In genomic region chr5:136446565-136446964, GRCh38 we compare ENCODE assay signal across 33 cellular contexts.
A peak's percentile ranks its signal among the peaks of the same experiment; 100 is the strongest.
DNase-seq lines count a peak whose midpoint lies in the region; ATAC-seq, FAIRE-seq and TF ChIP-seq lines count a peak whose summit lies in the region.
"Had no signal": no experiment of that assay in that cellular context is flagged by ENCODE, and none has a peak within 500 bp of the region (broad histone marks: within the 10 kb centered on the region; RNA-seq: fewer than 3 reads in every experiment).

No MANE protein-coding gene starts in this region.

- peak; percentile 19 to 51; a peak in 3 of 4 replicates for TF ChIP-seq RAD21 in H1 (IDR thresholded peaks at IDR 0.05 in 1 of 2, conservative IDR thresholded peaks at IDR 0.05 in 1 of 2; ENCODE audit: low read depth in 2 of 2, low read length in 2 of 2)

- H3K4me1 ChIP-seq in H1 (replicated peaks in 1 of 4; ENCODE audit: control insufficient read depth in 3 of 4, insufficient read depth in 4 of 4, low read length in 3 of 4), result peaks cover 0 to 2% (median 2%) of the 10 kb centered on the region in 4 experiments; a peak in 3 of 7 replicates
- no peaks in the 10 kb centered on the region for H3K4me1 ChIP-seq in prostate gland (replicated peaks)
- H3K4me1 ChIP-seq: BLaER1 treated with 17β-estradiol and CSF1 and Interleukin-3, amounts not matched to agents 10 nM and 100 nM; gastroesophageal sphincter; Peyer's patch; tibial nerve had no signal

- H3K36me3 ChIP-seq in H1 (ENCODE audit: control insufficient read depth in 2 of 4, insufficient read depth in 4 of 4, low read length in 3 of 4), result no peaks in the 10 kb centered on the region; a peak in 1 of 8 replicates
- no peaks in the 10 kb centered on the region for H3K36me3 ChIP-seq in prostate gland
- H3K36me3 ChIP-seq: BLaER1 treated with 17β-estradiol and CSF1 and Interleukin-3, amounts not matched to agents 10 nM and 100 nM; gastroesophageal sphincter; Peyer's patch; tibial nerve had no signal

- H3K23ac ChIP-seq in H1 (ENCODE audit: insufficient read length), result no peak overlapping the region

- H3K79me2 ChIP-seq in H1 (ENCODE audit: control insufficient read depth in 1 of 2, insufficient read depth in 2 of 2, low read length in 2 of 2), result no peaks in the 10 kb centered on the region
- H3K79me2 ChIP-seq: hepatocyte had no signal

- no peak overlapping the region for H3K14ac ChIP-seq in H1 (ENCODE audit: insufficient read length)

- H3K18ac ChIP-seq in H1 (ENCODE audit: extremely low read depth, low read length), result peak overlapping the region; percentile 48; the same call in 1 of the 2 replicates

- WGBS in H1 (ENCODE audit: extremely low coverage in 1 of 2, insufficient coverage in 1 of 2, insufficient read length in 1 of 2, insufficient replicate concordance in 2 of 2, low coverage in 1 of 2, low lambda C conversion rate in 2 of 2, missing lambda C conversion rate in 1 of 2), 2 experiments, result 94% methylated on average over 6 of the region's 6 CpGs; no CpG with 5 or more reads in 1 of the 2 experiments
- 90% methylated on average over 6 of the region's 6 CpGs for WGBS in prostate gland

- no peak overlapping the region for H2AFZ ChIP-seq in H1 (ENCODE audit: low read length)
- H2AFZ ChIP-seq: GM23248, hepatocyte had no signal

- H4K8ac ChIP-seq in H1 (ENCODE audit: extremely low read depth, insufficient read depth, low read length), result no peak overlapping the region

- no peak overlapping the region for H3K4me3 ChIP-seq in NB4 (ENCODE audit: low read depth, low read length)
- H3K4me3 ChIP-seq in H1 (ENCODE audit: extremely low read depth in 1 of 4, insufficient read depth in 2 of 4, low read depth in 3 of 4, low read length in 4 of 4), result no peak overlapping the region
- H3K4me3 ChIP-seq in prostate gland, result no peak overlapping the region
- H3K4me3 ChIP-seq: BLaER1 treated with 17β-estradiol and CSF1 and Interleukin-3, amounts not matched to agents 10 nM and 100 nM; gastroesophageal sphincter; GM23248; hepatocyte; lung; Peyer's patch; tibial nerve had no signal

- peak overlapping the region; percentile 75; the same call in 1 of the 2 replicates for H2BK5ac ChIP-seq in H1 (ENCODE audit: low read depth, low read length)

- H2AK5ac ChIP-seq in H1 (ENCODE audit: low read depth, low read length), result no peak overlapping the region

- ATAC-seq in HG03469 (IDR thresholded peaks at IDR 0.05; ENCODE audit: unreplicated experiment), result no peak
- ATAC-seq: gastroesophageal sphincter; left cardiac atrium; natural killer cell treated with Interleukin-12 subunit alpha and Interleukin-12 subunit beta and Interleukin-15 and Interleukin-18, amount 100 ng/mL, for 72 hours had no signal

- no peak overlapping the region for H3K4me2 ChIP-seq in H1 (ENCODE audit: insufficient read depth in 1 of 2, low read depth in 2 of 2, low read length in 2 of 2)
- H3K4me2 ChIP-seq: BLaER1 treated with 17β-estradiol and CSF1 and Interleukin-3, amounts not matched to agents 10 nM and 100 nM; hepatocyte had no signal

- no peaks in the 10 kb centered on the region for H3K23me2 ChIP-seq in H1 (ENCODE audit: low read depth, low read length)

- H3K27ac ChIP-seq in H1 (ENCODE audit: low read depth, low read length) (no peak overlapping the region), prostate gland (no peak overlapping the region)
- H3K27ac ChIP-seq: BLaER1 treated with 17β-estradiol and CSF1 and Interleukin-3, amounts not matched to agents 10 nM and 100 nM; gastroesophageal sphincter; GM23248; hepatocyte; HL-60; Peyer's patch; tibial nerve; VCaP had no signal

- TF ChIP-seq CTCF in GM12874 (IDR thresholded peaks at IDR 0.05; ENCODE audit: insufficient read depth, low read depth, low read length) (0 out of 2 replicates have a peak, but pooled peaks have one; percentile 6), NB4 (IDR thresholded peaks at IDR 0.05; ENCODE audit: low read depth, low read length) (peak; percentile 19), H1 (IDR thresholded peaks at IDR 0.05; ENCODE audit: control extremely low read depth in 1 of 3, insufficient read depth in 1 of 3, low read depth in 1 of 3, low read length in 3 of 3) (peak; percentile 37 to 49 (median 42)), prostate gland (IDR thresholded peaks at IDR 0.05) (no peak)

- peak overlapping the region; percentile 86; the same call in 1 of the 2 replicates for H2BK20ac ChIP-seq in H1 (ENCODE audit: low read length)

- FAIRE-seq in H1 (lab: Jason Lieb, UNC), result no peak
- FAIRE-seq: endothelial cell of umbilical vein had no signal

- H2BK15ac ChIP-seq in H1 (ENCODE audit: low read length), result peak overlapping the region; percentile 81; the same call in 1 of the 2 replicates

- H4K91ac ChIP-seq in H1 (replicated peaks; ENCODE audit: insufficient read length, low read length), result peak overlapping the region; percentile 74

- no peak overlapping the region for H4K5ac ChIP-seq in H1 (ENCODE audit: insufficient read length, low read depth, low read length)

- H4K20me1 ChIP-seq in H1 (replicated peaks in 1 of 2; ENCODE audit: control insufficient read depth in 1 of 2, insufficient read depth in 2 of 2, low read length in 2 of 2), result no peaks in the 10 kb centered on the region
- H4K20me1 ChIP-seq: BLaER1 treated with 17β-estradiol and CSF1 and Interleukin-3, amounts not matched to agents 10 nM and 100 nM had no signal

- in situ Hi-C loops in ACHN (cut with HindIII; ENCODE audit: low pct_ligation_motif_present, low pct_unique_long_range_greater_than_20kb, low sequenced_read_pairs), result no loop called here

- intact Hi-C loops in prostate gland (cut with DNase I), result no loop called here

- TF ChIP-seq POLR2A in NB4 (IDR thresholded peaks at IDR 0.05; ENCODE audit: extremely low read depth, insufficient read length) (no peak), H1 (IDR thresholded peaks at IDR 0.05; ENCODE audit: control extremely low read depth in 1 of 2, low read depth in 2 of 2, low read length in 2 of 2) (no peak), prostate gland (IDR thresholded peaks at IDR 0.05) (no peak)

- CTCF ChIA-PET in H1 (lab: Charles Lee; ENCODE audit: partially characterized antibody), result interaction anchor here (1.0 to 2.2 kb wide), 10 partner anchors 12 to 323 kb away, joined by 3 to 8 read pairs (median 4); no protein-coding TSS in a partner anchor
- CTCF ChIA-PET in HEK293T (lab: Yijun Ruan, JAX), result interaction anchor here (1.2 kb wide), 1 partner anchor 198 kb away, joined by 4 read pairs; no protein-coding TSS in a partner anchor

- H2BK12ac ChIP-seq in H1 (ENCODE audit: low read depth, low read length), result peak overlapping the region; percentile 68

- H3K27me3 ChIP-seq in H1 (replicated peaks in 1 of 4; ENCODE audit: control insufficient read depth in 3 of 4, extremely low read depth in 1 of 4, insufficient read depth in 3 of 4, low read length in 3 of 4) (no peaks in the 10 kb centered on the region), prostate gland (replicated peaks; ENCODE audit: insufficient read depth) (no peaks in the 10 kb centered on the region)
- H3K27me3 ChIP-seq: BLaER1 treated with 17β-estradiol and CSF1 and Interleukin-3, amounts not matched to agents 10 nM and 100 nM; hepatocyte; Peyer's patch; tibial nerve had no signal

- H3K56ac ChIP-seq in H1 (replicated peaks; ENCODE audit: insufficient read length, low read depth, low read length), result no peak overlapping the region

- peak; percentile 5 for DNase-seq in ACHN
- DNase-seq in NB4 (ENCODE audit: low read depth), result peak; percentile 7
- no peak for DNase-seq in H1 (ENCODE audit: low read depth in 1 of 2, low spot score in 2 of 2)
- DNase-seq in HEK293T (ENCODE audit: extremely low spot score), result no peak
- no peak for DNase-seq in prostate gland (ENCODE audit: low spot score)
- no peak for DNase-seq in activated CD8-positive, alpha-beta memory T cell treated with anti-CD3 and anti-CD28 coated beads, Interleukin-2, amount 50 U/mL, for 4 hours
- DNase-seq: activated CD4-positive, alpha-beta T cell treated with anti-CD3 and anti-CD28 coated beads, Interleukin-2, amount 10 ng/mL, durations not matched to agents 24 days and 14 days; activated gamma-delta T cell treated with Interleukin-2 at 50 U/mL for 16 hours; activated naive CD8-positive, alpha-beta T cell treated with anti-CD3 and anti-CD28 coated beads, Interleukin-2, amount 10 ng/mL, durations not matched to agents 7 days and 5 days; activated T-cell treated with anti-CD3 and anti-CD28 coated beads, Interleukin-2, amount 50 U/mL, for 48 hours; aorta; COR-L47; DMS79 treated with DMSO at 0.1 percent for 48 hours; GM23248; left cardiac atrium; NCI-H1105; NCI-H1930; Peyer's patch; SHP77; stimulated activated CD4-positive, alpha-beta T cell treated with anti-CD3 and anti-CD28 coated beads, Interleukin-4, amount 100 ng/mL, for 4 hours; SW 1271; T-helper 9 cell had no signal

- peaks cover 0 to 7% of the 10 kb centered on the region in 2 experiments; a peak in 1 of 4 replicates for H3K9me3 ChIP-seq in H1 (ENCODE audit: insufficient read depth in 2 of 2, low read depth in 1 of 2, low read length in 1 of 2)
- H3K9me3 ChIP-seq in prostate gland, result no peaks in the 10 kb centered on the region
- H3K9me3 ChIP-seq: Peyer's patch had no signal

- H3K4ac ChIP-seq in H1 (replicated peaks; ENCODE audit: insufficient read length, low read depth, low read length), result no peak overlapping the region

- TF ChIP-seq EP300 in H1 (IDR thresholded peaks at IDR 0.05; ENCODE audit: borderline replicate concordance in 1 of 2, low read depth in 2 of 2, low read length in 2 of 2), result no peak

- H2BK120ac ChIP-seq in H1 (replicated peaks; ENCODE audit: low read depth, low read length), result peak overlapping the region; percentile 43

- H3K9ac ChIP-seq in H1 (replicated peaks in 1 of 4; ENCODE audit: extremely low read depth in 1 of 4, low read depth in 3 of 4, low read length in 3 of 4), result no peak overlapping the region
- H3K9ac ChIP-seq: BLaER1 treated with 17β-estradiol and CSF1 and Interleukin-3, amounts not matched to agents 10 nM and 100 nM; GM23248 had no signal

- no peaks in the 10 kb centered on the region for H3K79me1 ChIP-seq in H1 (ENCODE audit: low read depth, low read length)

- POLR2A ChIA-PET in H1 (lab: Charles Lee; ENCODE audit: partially characterized antibody), result no interaction called here
- POLR2A ChIA-PET in HEK293T (lab: Yijun Ruan, JAX), result no interaction called here

TF ChIP-seq in H1, 55 proteins besides CTCF, POLR2A, EP300 and RAD21 (continues in another document):
- TF ChIP-seq NRF1 (IDR thresholded peaks at IDR 0.05; ENCODE audit: low read depth, low read length) (no peak), HDAC2 (IDR thresholded peaks at IDR 0.05; ENCODE audit: borderline replicate concordance in 1 of 2, low read depth in 2 of 2, low read length in 2 of 2) (no peak), JUN (IDR thresholded peaks at IDR 0.05; ENCODE audit: low read depth, low read length) (no peak), TCF12 (IDR thresholded peaks at IDR 0.05; ENCODE audit: low read depth, low read length) (no peak)

TF ChIP-seq in HEK293T, 16 proteins besides CTCF, POLR2A, EP300 and RAD21 (continues in another document):
- TF ChIP-seq NFRKB (IDR thresholded peaks at IDR 0.05) (no peak), ZNF384 (IDR thresholded peaks at IDR 0.05) (no peak)

Comparison
In these comparisons a context has a peak if more than half of its experiments do, and no peak if none do; other contexts are left out.
1. DNase-seq: peak in ACHN (single experiment) and NB4 (single experiment); none in H1 (0 of 2), HEK293T (single experiment), prostate gland (single experiment) and activated CD8-positive, alpha-beta memory T cell treated with anti-CD3 and anti-CD28 coated beads, Interleukin-2, amount 50 U/mL, for 4 hours (single experiment).
2. CTCF ChIP-seq: peak in GM12874 (single experiment), NB4 (single experiment) and H1 (3 of 3); none in prostate gland (0 of 4).